In genomic region chr6:16305246-16305725, GRCh38 we compare ENCODE assay signal across 13 cellular contexts.
A peak's percentile ranks its signal among the peaks of the same experiment; 100 is the strongest.
DNase-seq lines count a peak whose midpoint lies in the region; ATAC-seq lines count a peak whose summit lies in the region.
"Had no signal": no experiment of that assay in that cellular context is flagged by ENCODE, and none has a peak within 500 bp of the region (broad histone marks: within the 10 kb centered on the region; RNA-seq: fewer than 3 reads in every experiment).

No MANE protein-coding gene starts in this region.

- H3K36me3 ChIP-seq in Karpas-422 (ENCODE audit: insufficient read depth, low read length) = no peaks in the 10 kb centered on the region

- peak; percentile 88 for ATAC-seq in HG02678 (IDR thresholded peaks at IDR 0.05; ENCODE audit: unreplicated experiment)
- ATAC-seq in stimulated activated effector memory CD8-positive, alpha-beta T cell treated with anti-CD3 and anti-CD28 coated beads, Interleukin-12 subunit alpha, Interleukin-12 subunit beta, amount 100 ng/mL, for 72 hours = peak; percentile 74

- H3K4me1 ChIP-seq in Karpas-422 (ENCODE audit: low read length) = peaks cover 42% of the 10 kb centered on the region

- H3K4me2 ChIP-seq in Karpas-422 (ENCODE audit: low read depth, low read length, poor library complexity, severe bottlenecking) = peak overlapping the region; percentile 91

- peak; percentile 21 for DNase-seq in SKM-1 treated with dmso at 0.1 percent for 144 hours (lab: John Stamatoyannopoulos, UW; ENCODE audit: unreplicated experiment)
- no peak for DNase-seq in SKM-1 (lab: John Stamatoyannopoulos, UW; ENCODE audit: unreplicated experiment)
- peak; percentile 79 for DNase-seq in Karpas-422
- no peak for DNase-seq in stimulated activated effector memory CD8-positive, alpha-beta T cell treated with anti-CD3 and anti-CD28 coated beads, Interleukin-12 subunit alpha, Interleukin-12 subunit beta, amount 100 ng/mL, for 72 hours (ENCODE audit: low spot score in 2 of 2)
- no peak for DNase-seq in HK-2 (ENCODE audit: unreplicated experiment)
- no peak for DNase-seq in glomerular visceral epithelial cell (ENCODE audit: extremely low spot score)
- DNase-seq in activated naive CD4-positive, alpha-beta T cell treated with Interleukin-2 at 50 U/mL for 16 hours = no peak
- DNase-seq: 8988T; activated CD4-positive, alpha-beta T cell treated with anti-CD3 and anti-CD28 coated beads, Interleukin-2, amount 50 U/mL, for 1 hour; dermis blood vessel endothelial cell; NCI-H446 had no signal

- H3K4me3 Mint-ChIP-seq in stimulated activated effector memory CD8-positive, alpha-beta T cell treated with anti-CD3 and anti-CD28 coated beads, Interleukin-12 subunit alpha, Interleukin-12 subunit beta, amount 100 ng/mL, for 72 hours = no peak overlapping the region

- H3K27ac Mint-ChIP-seq in stimulated activated effector memory CD8-positive, alpha-beta T cell treated with anti-CD3 and anti-CD28 coated beads, Interleukin-12 subunit alpha, Interleukin-12 subunit beta, amount 100 ng/mL, for 72 hours = no peak overlapping the region

- no peaks in the 10 kb centered on the region for H3K79me2 ChIP-seq in Karpas-422 (ENCODE audit: low read length)

- no peaks in the 10 kb centered on the region for H3K9me3 Mint-ChIP-seq in stimulated activated effector memory CD8-positive, alpha-beta T cell treated with anti-CD3 and anti-CD28 coated beads, Interleukin-12 subunit alpha, Interleukin-12 subunit beta, amount 100 ng/mL, for 72 hours

- no peaks in the 10 kb centered on the region for H3K9me3 ChIP-seq in Karpas-422 (ENCODE audit: low read length)
- H3K9me3 ChIP-seq: thoracic aorta had no signal

- no peaks in the 10 kb centered on the region for H3K27me3 ChIP-seq in Karpas-422 (ENCODE audit: low read length)

- H4K20me1 ChIP-seq in Karpas-422 (ENCODE audit: insufficient read depth, low read depth, low read length) = no peaks in the 10 kb centered on the region

- H3K9ac ChIP-seq in Karpas-422 (ENCODE audit: low read length) = peak overlapping the region; percentile 60

- peak overlapping the region; percentile 69 for H3K4me3 ChIP-seq in Karpas-422 (ENCODE audit: low read length)
- H3K4me3 ChIP-seq: thoracic aorta had no signal

- no peaks in the 10 kb centered on the region for H3K9me2 ChIP-seq in Karpas-422 (replicated peaks; ENCODE audit: insufficient read depth, low read length)

- no peak overlapping the region for H2AFZ ChIP-seq in Karpas-422 (ENCODE audit: low read length)

- peaks cover 95% of the 10 kb centered on the region for H3K36me3 Mint-ChIP-seq in stimulated activated effector memory CD8-positive, alpha-beta T cell treated with anti-CD3 and anti-CD28 coated beads, Interleukin-12 subunit alpha, Interleukin-12 subunit beta, amount 100 ng/mL, for 72 hours

- H3K4me1 Mint-ChIP-seq in stimulated activated effector memory CD8-positive, alpha-beta T cell treated with anti-CD3 and anti-CD28 coated beads, Interleukin-12 subunit alpha, Interleukin-12 subunit beta, amount 100 ng/mL, for 72 hours = peaks cover 22% of the 10 kb centered on the region

- H3K27ac ChIP-seq in Karpas-422 (ENCODE audit: low read length) = peak overlapping the region; percentile 67
- H3K27ac ChIP-seq: thoracic aorta had no signal

Comparison
In these comparisons a context has a peak if more than half of its experiments do, and no peak if none do; other contexts are left out.
1. DNase-seq: peak in SKM-1 treated with dmso at 0.1 percent for 144 hours (single experiment) and Karpas-422 (single experiment); none in SKM-1 (single experiment), stimulated activated effector memory CD8-positive, alpha-beta T cell treated with anti-CD3 and anti-CD28 coated beads, Interleukin-12 subunit alpha, Interleukin-12 subunit beta, amount 100 ng/mL, for 72 hours (0 of 2), HK-2 (single experiment), glomerular visceral epithelial cell (single experiment) and activated naive CD4-positive, alpha-beta T cell treated with Interleukin-2 at 50 U/mL for 16 hours (single experiment).